Comparison of ENCODE assay signal across 20 cellular contexts in the genomic region with DNA sequence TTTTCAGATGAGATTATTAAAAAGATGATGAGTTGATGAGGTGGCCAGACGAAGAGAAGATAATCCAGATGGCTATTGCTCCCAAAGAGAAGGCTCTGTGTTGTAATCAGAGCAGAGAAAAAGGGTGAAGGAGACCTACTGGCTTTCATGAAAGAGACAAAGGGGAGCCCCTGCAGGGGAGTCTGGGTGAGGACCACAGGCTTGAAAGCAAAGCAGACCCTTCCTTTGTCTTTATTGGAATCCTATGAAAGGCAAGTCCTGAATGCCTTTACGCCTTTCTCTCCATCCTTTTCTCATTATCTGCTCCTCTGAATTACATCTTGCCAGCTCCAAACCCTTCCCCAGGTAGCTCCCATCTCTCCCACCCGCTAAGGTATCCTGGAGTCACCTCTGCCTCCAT.
A peak's percentile ranks its signal among the peaks of the same experiment; 100 is the strongest.
DNase-seq lines count a peak whose midpoint lies in the region; ATAC-seq and TF ChIP-seq lines count a peak whose summit lies in the region.
"Had no signal": no experiment of that assay in that cellular context is flagged by ENCODE, and none has a peak within 500 bp of the region (broad histone marks: within the 10 kb centered on the region; RNA-seq: fewer than 3 reads in every experiment).

No MANE protein-coding gene starts in this region.

- H3K27me3 Mint-ChIP-seq in glutamatergic neuron (ENCODE audit: unreplicated experiment), result peaks cover 5% of the 10 kb centered on the region

- H4K8ac ChIP-seq in IMR-90 (ENCODE audit: low read depth in 2 of 2, low read length in 2 of 2), result peak overlapping the region in 1 of 2 experiments; percentile 93; a peak in 2 of 4 replicates

- no peaks in the 10 kb centered on the region for H4K20me1 ChIP-seq in IMR-90 (ENCODE audit: insufficient read depth, low read length)

- intact Hi-C loops in IMR-90 (cut with micrococcal nuclease), result no loop called here
- intact Hi-C loops in gastrocnemius medialis (cut with DNase I; ENCODE audit: low total_unique reads), result loop anchor here (5.0 to 10.0 kb wide), 2 partner anchors 872 to 965 kb away; no protein-coding TSS in a partner anchor
- intact Hi-C loops in breast epithelium (cut with DNase I; ENCODE audit: low total_unique reads), result no loop called here

- no peak overlapping the region for H2AK9ac ChIP-seq in IMR-90 (replicated peaks; ENCODE audit: low read depth, low read length, poor library complexity)

- no peak overlapping the region for H2BK5ac ChIP-seq in IMR-90 (ENCODE audit: low read depth, low read length, poor library complexity, severe bottlenecking)

- no peak overlapping the region for H2AFZ ChIP-seq in IMR-90 (replicated peaks; ENCODE audit: low read length, poor library complexity)

- no peak overlapping the region for H3K9ac ChIP-seq in IMR-90 (ENCODE audit: low read depth, low read length)

- H3K23ac ChIP-seq in IMR-90 (ENCODE audit: low read depth, low read length), result peak overlapping the region; percentile 29; the same call in 1 of the 2 replicates

- peak overlapping the region; percentile 64 for H3K14ac ChIP-seq in IMR-90 (replicated peaks; ENCODE audit: low read depth, low read length)

- peak overlapping the region; percentile 76 for H2AK5ac ChIP-seq in IMR-90 (ENCODE audit: low read depth, low read length)

- H3K18ac ChIP-seq in IMR-90 (ENCODE audit: low read depth, low read length), result peak overlapping the region; percentile 53

- peaks cover 13% of the 10 kb centered on the region for H3K9me3 Mint-ChIP-seq in glutamatergic neuron (ENCODE audit: unreplicated experiment)
- H3K9me3 Mint-ChIP-seq: CD8-positive, alpha-beta T cell had no signal

- H3K4me3 ChIP-seq in IMR-90 (ENCODE audit: insufficient read depth, low read depth, low read length), result no peak overlapping the region
- no peak overlapping the region for H3K4me3 ChIP-seq in gastrocnemius medialis
- H3K4me3 ChIP-seq in breast epithelium, result no peak overlapping the region
- H3K4me3 ChIP-seq: GM12878 had no signal

- peaks cover 10% of the 10 kb centered on the region for H3K4me1 Mint-ChIP-seq in glutamatergic neuron (ENCODE audit: low read depth, unreplicated experiment)

- H3K4me2 ChIP-seq in IMR-90 (ENCODE audit: low read depth, low read length), result no peak overlapping the region

- peak overlapping the region; percentile 83; the same call in 2 of the 3 replicates for H2BK15ac ChIP-seq in IMR-90 (ENCODE audit: low read depth, low read length)

- dilution Hi-C loops in IMR-90 (cut with HindIII; ENCODE audit: low sequenced_read_pairs, unreplicated experiment), result no loop called here

- CTCF ChIA-PET in IMR-90 (lab: Yijun Ruan, JAX), result no interaction called here

- TF ChIP-seq RAD21 in IMR-90 (IDR thresholded peaks at IDR 0.05; ENCODE audit: low read length), result no peak

- H2BK20ac ChIP-seq in IMR-90 (ENCODE audit: low read depth, low read length), result peak overlapping the region; percentile 95; the same call in 1 of the 2 replicates

- H4K91ac ChIP-seq in IMR-90 (ENCODE audit: insufficient read depth, low read depth, low read length), result peak overlapping the region; percentile 70

- BruUV-seq in IMR-90 (replicated peaks; lab: Mats Ljungman, UMichigan), result no TSS peak

- no peak for TF ChIP-seq POLR2A in IMR-90 (IDR thresholded peaks at IDR 0.05; ENCODE audit: low read depth, low read length)
- TF ChIP-seq POLR2A in gastrocnemius medialis (IDR thresholded peaks at IDR 0.05), result no peak
- no peak for TF ChIP-seq POLR2A in breast epithelium (IDR thresholded peaks at IDR 0.05)

- H3K36me3 ChIP-seq in IMR-90 (ENCODE audit: control insufficient read depth, insufficient read depth, low read length) (no peaks in the 10 kb centered on the region), gastrocnemius medialis (no peaks in the 10 kb centered on the region), breast epithelium (no peaks in the 10 kb centered on the region)

- peaks cover 23% of the 10 kb centered on the region for H3K36me3 Mint-ChIP-seq in glutamatergic neuron (ENCODE audit: unreplicated experiment)
- H3K36me3 Mint-ChIP-seq: CD8-positive, alpha-beta T cell had no signal

- POLR2A ChIA-PET in IMR-90 (lab: Charles Lee; ENCODE audit: unreplicated experiment), result interaction anchor here (0.6 kb wide), 1 partner anchor 14 kb away, joined by 3 read pairs; no protein-coding TSS in a partner anchor

- WGBS in IMR-90 (ENCODE audit: extremely low coverage in 2 of 2, insufficient read length in 1 of 2), 2 experiments, result 94% methylated on average over 2 of the region's 3 CpGs; no CpG with 5 or more reads in 1 of the 2 experiments

- no peak overlapping the region for H3K56ac ChIP-seq in IMR-90 (ENCODE audit: extremely low read depth, insufficient read depth, low read length)

- peaks cover 28% of the 10 kb centered on the region for H3K9me1 ChIP-seq in IMR-90 (ENCODE audit: insufficient read depth, low read length)

- no peaks in the 10 kb centered on the region for H3K79me1 ChIP-seq in IMR-90 (ENCODE audit: low read depth in 1 of 2, low read length in 2 of 2)

- H3K4me3 Mint-ChIP-seq in glutamatergic neuron (ENCODE audit: unreplicated experiment), result peak overlapping the region; percentile 64
- H3K4me3 Mint-ChIP-seq: CD8-positive, alpha-beta T cell had no signal

- peak overlapping the region; percentile 50 for H3K27ac Mint-ChIP-seq in glutamatergic neuron (ENCODE audit: unreplicated experiment)
- H3K27ac Mint-ChIP-seq: CD8-positive, alpha-beta T cell had no signal

- H3K9me3 ChIP-seq in IMR-90 (ENCODE audit: control insufficient read depth, insufficient read depth, low read length) (no peaks in the 10 kb centered on the region), gastrocnemius medialis (no peaks in the 10 kb centered on the region), breast epithelium (no peaks in the 10 kb centered on the region)
- H3K9me3 ChIP-seq: Caco-2 had no signal

- ATAC-seq in IMR-90 (ENCODE audit: low read depth) (no peak), gastrocnemius medialis (no peak)
- ATAC-seq: CD8-positive, alpha-beta T cell; GM12878; HCT116 had no signal

- H3K4me1 ChIP-seq in IMR-90 (ENCODE audit: control insufficient read depth, insufficient read depth, low read length), result peaks cover 41% of the 10 kb centered on the region
- H3K4me1 ChIP-seq in gastrocnemius medialis, result peaks cover 77 to 86% of the 10 kb centered on the region in 2 donors
- H3K4me1 ChIP-seq in breast epithelium, result no peaks in the 10 kb centered on the region
- H3K4me1 ChIP-seq: Caco-2 had no signal

- H4K5ac ChIP-seq in IMR-90 (ENCODE audit: low read depth, low read length), result peak overlapping the region; percentile 34; the same call in 1 of the 2 replicates

- peak overlapping the region; percentile 84 for H3K4ac ChIP-seq in IMR-90 (ENCODE audit: low read depth, low read length)

- no peak for DNase-seq in IMR-90
- DNase-seq in NCI-H69 (lab: John Stamatoyannopoulos, UW), result peak; percentile 35
- DNase-seq in glutamatergic neuron, result no peak
- no peak for DNase-seq in gastrocnemius medialis
- no peak for DNase-seq in stimulated activated CD4-positive, alpha-beta T cell treated with anti-CD3 and anti-CD28 coated beads, Interleukin-12 subunit alpha, Interleukin-12 subunit beta, amount 100 ng/mL, for 4 hours
- no peak for DNase-seq in breast epithelium (ENCODE audit: low spot score in 2 of 2)
- no peak for DNase-seq in GDM1 (lab: John Stamatoyannopoulos, UW)
- DNase-seq: C1 segment of cervical spinal cord; Caco-2; CD8-positive, alpha-beta T cell; NCI-H1092; NCI-H1417 treated with DMSO at 0.1 percent for 48 hours; NCI-H2081; NCI-H446 treated with DMSO at 0.1 percent for 48 hours; NCI-H526 treated with DMSO at 0.1 percent for 48 hours; RPMI8226; SHP77 had no signal

- H3K27ac ChIP-seq in IMR-90 (ENCODE audit: insufficient read depth, low read length), result no peak overlapping the region
- H3K27ac ChIP-seq in gastrocnemius medialis, result peak overlapping the region; percentile 94 to 99 (median 98)
- no peak overlapping the region for H3K27ac ChIP-seq in breast epithelium
- H3K27ac ChIP-seq: HL-60 had no signal

- H3K27me3 ChIP-seq in IMR-90 (ENCODE audit: control insufficient read depth, insufficient read depth, low read length), result no peaks in the 10 kb centered on the region
- no peaks in the 10 kb centered on the region for H3K27me3 ChIP-seq in gastrocnemius medialis
- no peaks in the 10 kb centered on the region for H3K27me3 ChIP-seq in breast epithelium

- TF ChIP-seq CTCF in IMR-90 (conservative IDR thresholded peaks at IDR 0.05; ENCODE audit: low read depth, low read length), result no peak
- no peak for TF ChIP-seq CTCF in glutamatergic neuron (IDR thresholded peaks at IDR 0.05; ENCODE audit: partially characterized antibody, unreplicated experiment)
- TF ChIP-seq CTCF in gastrocnemius medialis (IDR thresholded peaks at IDR 0.05 in 4 of 5, conservative IDR thresholded peaks at IDR 0.05 in 1 of 5), result no peak
- TF ChIP-seq CTCF in breast epithelium (IDR thresholded peaks at IDR 0.05), result no peak

- H2BK120ac ChIP-seq in IMR-90 (ENCODE audit: low read depth, low read length), result peak overlapping the region; percentile 85; the same call in 1 of the 2 replicates

- in situ Hi-C loops in IMR-90 (cut with MboI; ENCODE audit: low sequenced_read_pairs), result no loop called here
- in situ Hi-C loops in gastrocnemius medialis (cut with MboI; ENCODE audit: low sequenced_read_pairs in 4 of 4), result no loop called here

TF ChIP-seq in IMR-90, 13 proteins besides CTCF, POLR2A, EP300 and RAD21 (continues in another document):
- no peak for TF ChIP-seq SMC3 (IDR thresholded peaks at IDR 0.05; ENCODE audit: low read depth, low read length)
- no peak for TF ChIP-seq MXI1 (IDR thresholded peaks at IDR 0.05; ENCODE audit: borderline replicate concordance, low read depth, low read length)
- no peak for TF ChIP-seq CEBPB (IDR thresholded peaks at IDR 0.05; ENCODE audit: low read depth, low read length)
- TF ChIP-seq FOS (IDR thresholded peaks at IDR 0.05; ENCODE audit: low read depth, low read length), result no peak
- no peak for TF ChIP-seq CHD1 (IDR thresholded peaks at IDR 0.05; ENCODE audit: low read depth, low read length)
- TF ChIP-seq BHLHE40 (IDR thresholded peaks at IDR 0.05; ENCODE audit: low read depth, low read length), result no peak
- no peak for TF ChIP-seq MAZ (IDR thresholded peaks at IDR 0.05; ENCODE audit: borderline replicate concordance, low read depth, low read length)
- TF ChIP-seq, protein P1, sequence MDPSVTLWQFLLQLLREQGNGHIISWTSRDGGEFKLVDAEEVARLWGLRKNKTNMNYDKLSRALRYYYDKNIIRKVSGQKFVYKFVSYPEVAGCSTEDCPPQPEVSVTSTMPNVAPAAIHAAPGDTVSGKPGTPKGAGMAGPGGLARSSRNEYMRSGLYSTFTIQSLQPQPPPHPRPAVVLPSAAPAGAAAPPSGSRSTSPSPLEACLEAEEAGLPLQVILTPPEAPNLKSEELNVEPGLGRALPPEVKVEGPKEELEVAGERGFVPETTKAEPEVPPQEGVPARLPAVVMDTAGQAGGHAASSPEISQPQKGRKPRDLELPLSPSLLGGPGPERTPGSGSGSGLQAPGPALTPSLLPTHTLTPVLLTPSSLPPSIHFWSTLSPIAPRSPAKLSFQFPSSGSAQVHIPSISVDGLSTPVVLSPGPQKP (IDR thresholded peaks at IDR 0.05; ENCODE audit: borderline replicate concordance, low read depth, low read length), result no peak
- TF ChIP-seq MAFK (IDR thresholded peaks at IDR 0.05; ENCODE audit: low read depth, low read length), result no peak

Comparison
In these comparisons a context has a peak if more than half of its experiments do, and no peak if none do; other contexts are left out.
1. H3K27ac ChIP-seq: peak in gastrocnemius medialis (4 of 4); none in IMR-90 (single experiment) and breast epithelium (0 of 2).